Comparison of ENCODE assay signal across 8 cellular contexts in the genomic region with DNA sequence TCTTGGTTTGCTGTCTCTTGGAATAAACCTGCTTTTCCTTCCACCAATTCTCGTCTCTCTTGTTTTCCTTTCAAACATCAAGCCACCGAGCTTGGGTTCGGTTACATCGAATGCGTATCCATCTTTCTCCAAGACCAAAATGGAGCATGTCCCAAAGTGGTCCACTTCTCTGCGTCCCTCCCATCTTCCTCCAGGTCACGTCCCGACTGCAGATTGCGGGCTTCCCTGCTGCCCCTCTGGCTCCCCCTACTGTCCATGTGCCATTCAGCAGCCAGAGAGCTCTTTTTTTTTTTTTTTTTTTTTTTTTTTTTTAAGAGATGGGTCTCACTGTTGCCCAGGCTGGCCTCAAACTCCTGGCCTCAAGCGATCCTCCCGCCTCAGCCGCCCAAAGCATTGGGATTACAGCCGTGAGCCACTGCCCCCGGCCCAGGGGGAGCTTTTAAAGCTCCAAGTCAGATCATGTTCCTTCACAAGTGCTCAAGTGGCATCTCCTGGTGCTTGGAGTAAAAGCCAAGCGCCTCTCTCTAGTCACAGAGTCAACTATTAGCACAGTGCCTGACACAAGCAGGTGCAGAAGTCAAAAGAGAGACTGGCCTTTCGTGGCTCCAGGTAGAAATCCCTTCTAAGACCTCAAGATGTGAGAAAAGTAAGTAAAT. TPM values are rescaled to one million over a fixed set of nuclear protein-coding genes. Genes with fewer than 3 reads are reported as not detected.
DNase-seq lines count a peak whose midpoint lies in the region; ATAC-seq and TF ChIP-seq lines count a peak whose summit lies in the region.

No MANE protein-coding gene starts in this region.

- peak; percentile 85 for TF ChIP-seq RAD21 in IMR-90 (IDR thresholded peaks at IDR 0.05; ENCODE audit: low read length)

- H3K9me3 ChIP-seq in IMR-90 (ENCODE audit: control insufficient read depth, insufficient read depth, low read length) (no peaks in the 10 kb centered on the region), heart right ventricle (no peaks in the 10 kb centered on the region), gastrocnemius medialis (no peaks in the 10 kb centered on the region)

- in situ Hi-C loops in IMR-90 (cut with MboI; ENCODE audit: low sequenced_read_pairs), result loop anchor here (5.0 kb wide), 1 partner anchor 63 kb away; the partner anchor contains the start of gene OLFM2
- in situ Hi-C loops in gastrocnemius medialis (cut with MboI; ENCODE audit: low sequenced_read_pairs in 4 of 4), result loop anchor here in 1 of 4 donors (10.0 kb wide), 1 partner anchor 55 kb away; no protein-coding TSS in a partner anchor

- no peak overlapping the region for H3K23ac ChIP-seq in IMR-90 (ENCODE audit: low read depth, low read length)

- no peak overlapping the region for H3K56ac ChIP-seq in IMR-90 (ENCODE audit: extremely low read depth, insufficient read depth, low read length)

- WGBS in IMR-90 (ENCODE audit: extremely low coverage in 2 of 2, insufficient read length in 1 of 2), 2 experiments, result 9% methylated on average over 5 of the region's 16 CpGs; no CpG with 5 or more reads in 1 of the 2 experiments
- WGBS in heart right ventricle, 2 donors, result 12 to 15% methylated on average over 16 of the region's 16 CpGs

- no peak overlapping the region for H2BK120ac ChIP-seq in IMR-90 (ENCODE audit: low read depth, low read length)

- no peaks in the 10 kb centered on the region for H3K27me3 ChIP-seq in IMR-90 (ENCODE audit: control insufficient read depth, insufficient read depth, low read length)
- peaks cover 0 to 30% (median 10%) of the 10 kb centered on the region in 7 donors for H3K27me3 ChIP-seq in heart right ventricle
- H3K27me3 ChIP-seq in gastrocnemius medialis, result no peaks in the 10 kb centered on the region

- no peak overlapping the region for H2BK5ac ChIP-seq in IMR-90 (ENCODE audit: low read depth, low read length, poor library complexity, severe bottlenecking)

- peak overlapping the region; percentile 60 for H2AFZ ChIP-seq in IMR-90 (replicated peaks; ENCODE audit: low read length, poor library complexity)

- no peaks in the 10 kb centered on the region for H3K79me1 ChIP-seq in IMR-90 (ENCODE audit: low read depth in 1 of 2, low read length in 2 of 2)

- no peak overlapping the region for H3K4me3 Mint-ChIP-seq in activated naive CD4-positive, alpha-beta T cell treated with anti-CD3 and anti-CD28 coated beads, Interleukin-2, amount 50 U/mL, for 24 hours

- no peak overlapping the region for H3K14ac ChIP-seq in IMR-90 (replicated peaks; ENCODE audit: low read depth, low read length)

- H2AK9ac ChIP-seq in IMR-90 (replicated peaks; ENCODE audit: low read depth, low read length, poor library complexity), result peak overlapping the region; percentile 13

- H3K18ac ChIP-seq in IMR-90 (ENCODE audit: low read depth, low read length), result no peak overlapping the region

- peaks cover 5% of the 10 kb centered on the region; the same call in 1 of the 2 replicates for H3K9me1 ChIP-seq in IMR-90 (ENCODE audit: insufficient read depth, low read length)

- H3K27ac ChIP-seq in IMR-90 (ENCODE audit: insufficient read depth, low read length) (no peak overlapping the region), heart right ventricle (peak overlapping the region in 2 of 10 donors; percentile 33 to 44), gastrocnemius medialis (peak overlapping the region in 1 of 4 donors; percentile 14)

- H3K9ac ChIP-seq in IMR-90 (ENCODE audit: low read depth, low read length), result no peak overlapping the region

- peaks cover 6% of the 10 kb centered on the region for H3K4me1 Mint-ChIP-seq in activated naive CD4-positive, alpha-beta T cell treated with anti-CD3 and anti-CD28 coated beads, Interleukin-2, amount 50 U/mL, for 24 hours

- TF ChIP-seq POLR2A in IMR-90 (IDR thresholded peaks at IDR 0.05; ENCODE audit: low read depth, low read length) (no peak), gastrocnemius medialis (IDR thresholded peaks at IDR 0.05) (no peak)

- peaks cover 29% of the 10 kb centered on the region for H3K27me3 Mint-ChIP-seq in activated naive CD4-positive, alpha-beta T cell treated with anti-CD3 and anti-CD28 coated beads, Interleukin-2, amount 50 U/mL, for 24 hours

- TF ChIP-seq CTCF in IMR-90 (conservative IDR thresholded peaks at IDR 0.05; ENCODE audit: low read depth, low read length), result peak; percentile 89
- TF ChIP-seq CTCF in heart right ventricle (IDR thresholded peaks at IDR 0.05), result peak; percentile 32 to 76 (median 66)
- peak; percentile 9 to 60 (median 30) for TF ChIP-seq CTCF in gastrocnemius medialis (IDR thresholded peaks at IDR 0.05 in 4 of 5, conservative IDR thresholded peaks at IDR 0.05 in 1 of 5)

- H3K4me1 ChIP-seq in IMR-90 (ENCODE audit: control insufficient read depth, insufficient read depth, low read length) (0 out of 2 replicates have a peak, but pooled peaks cover 1% of the 10 kb centered on the region), heart right ventricle (peaks cover 0 to 28% (median 0%) of the 10 kb centered on the region in 9 donors), gastrocnemius medialis (no peaks in the 10 kb centered on the region)

- peak overlapping the region; percentile 45; the same call in 1 of the 2 replicates for H4K91ac ChIP-seq in IMR-90 (ENCODE audit: insufficient read depth, low read depth, low read length)

- H4K5ac ChIP-seq in IMR-90 (ENCODE audit: low read depth, low read length), result 0 out of 2 replicates have a peak overlapping the region, but pooled peaks have one; percentile 7

- H3K4ac ChIP-seq in IMR-90 (ENCODE audit: low read depth, low read length), result peak overlapping the region; percentile 53; the same call in 1 of the 2 replicates

- POLR2A ChIA-PET in IMR-90 (lab: Charles Lee; ENCODE audit: unreplicated experiment), result interaction anchor here (1.1 kb wide), 1 partner anchor 96 kb away, joined by 3 read pairs; no protein-coding TSS in a partner anchor

- H2AK5ac ChIP-seq in IMR-90 (ENCODE audit: low read depth, low read length), result peak overlapping the region; percentile 25; the same call in 1 of the 2 replicates

- peak overlapping the region; percentile 3; the same call in 1 of the 2 replicates for H3K4me2 ChIP-seq in IMR-90 (ENCODE audit: low read depth, low read length)

- no peaks in the 10 kb centered on the region for H4K20me1 ChIP-seq in IMR-90 (ENCODE audit: insufficient read depth, low read length)

- CTCF ChIA-PET in IMR-90 (lab: Yijun Ruan, JAX), result interaction anchor here (0.6 to 3.9 kb wide), 15 partner anchors 9 to 202 kb away, joined by 3 to 16 read pairs (median 4); partner anchors contain the start of gene COL5A3

- H3K4me3 ChIP-seq in IMR-90 (ENCODE audit: insufficient read depth, low read depth, low read length) (no peak overlapping the region), heart right ventricle (no peak overlapping the region), gastrocnemius medialis (no peak overlapping the region)

- no TSS peak for BruUV-seq in IMR-90 (replicated peaks; lab: Mats Ljungman, UMichigan)

- H2BK15ac ChIP-seq in IMR-90 (ENCODE audit: low read depth, low read length), result peak overlapping the region; percentile 2; the same call in 1 of the 3 replicates

- H3K36me3 Mint-ChIP-seq in activated naive CD4-positive, alpha-beta T cell treated with anti-CD3 and anti-CD28 coated beads, Interleukin-2, amount 50 U/mL, for 24 hours, result no peaks in the 10 kb centered on the region

- H3K36me3 ChIP-seq in IMR-90 (ENCODE audit: control insufficient read depth, insufficient read depth, low read length) (peaks cover 4% of the 10 kb centered on the region), heart right ventricle (peaks cover 0 to 58% (median 5%) of the 10 kb centered on the region in 9 donors), gastrocnemius medialis (no peaks in the 10 kb centered on the region)

- H3K9me3 Mint-ChIP-seq in activated naive CD4-positive, alpha-beta T cell treated with anti-CD3 and anti-CD28 coated beads, Interleukin-2, amount 50 U/mL, for 24 hours, result no peaks in the 10 kb centered on the region

- intact Hi-C loops in IMR-90 (cut with micrococcal nuclease) (loop anchor here (1.0 to 2.0 kb wide), 2 partner anchors 27 to 66 kb away; no protein-coding TSS in a partner anchor), heart right ventricle (cut with DNase I) (loop anchor here in 2 of 10 donors (2.0 to 10.0 kb wide), 2 partner anchors 55 to 69 kb away; no protein-coding TSS in a partner anchor), gastrocnemius medialis (cut with DNase I; ENCODE audit: low total_unique reads) (loop anchor here (2.0 kb wide), 1 partner anchor 65 kb away; no protein-coding TSS in a partner anchor)

- dilution Hi-C loops in IMR-90 (cut with HindIII; ENCODE audit: low sequenced_read_pairs, unreplicated experiment), result no loop called here

- peak; percentile 92 for ATAC-seq in IMR-90 (ENCODE audit: low read depth)
- peak in 2 of 8 donors; percentile 19 to 25 for ATAC-seq in heart right ventricle
- ATAC-seq in gastrocnemius medialis, result no peak
- ATAC-seq in GM21723 (IDR thresholded peaks at IDR 0.05; ENCODE audit: unreplicated experiment), result no peak
- ATAC-seq in HG03442 (IDR thresholded peaks at IDR 0.05; ENCODE audit: unreplicated experiment), result no peak

- H4K8ac ChIP-seq in IMR-90 (ENCODE audit: low read depth in 2 of 2, low read length in 2 of 2), result peak overlapping the region; percentile 9 to 68; a peak in 1 of 4 replicates

- peak overlapping the region; percentile 8 for H3K27ac Mint-ChIP-seq in activated naive CD4-positive, alpha-beta T cell treated with anti-CD3 and anti-CD28 coated beads, Interleukin-2, amount 50 U/mL, for 24 hours

- peak; percentile 11 for DNase-seq in DMS153 (lab: John Stamatoyannopoulos, UW)
- DNase-seq in IMR-90, result peak; percentile 70
- DNase-seq in SKM-1 treated with dmso at 0.1 percent for 144 hours (lab: John Stamatoyannopoulos, UW; ENCODE audit: unreplicated experiment), result peak; percentile 17
- peak; percentile 47 to 51 for DNase-seq in heart right ventricle
- peak; percentile 17 to 25 for DNase-seq in gastrocnemius medialis

- peak overlapping the region; percentile 45; the same call in 1 of the 2 replicates for H2BK20ac ChIP-seq in IMR-90 (ENCODE audit: low read depth, low read length)

TF ChIP-seq in IMR-90, 13 proteins besides CTCF, POLR2A, EP300 and RAD21 (continues in another document):
- peak; percentile 68 for TF ChIP-seq MAZ (IDR thresholded peaks at IDR 0.05; ENCODE audit: borderline replicate concordance, low read depth, low read length)
- TF ChIP-seq BHLHE40 (IDR thresholded peaks at IDR 0.05; ENCODE audit: low read depth, low read length), result 0 out of 2 replicates have a peak, but pooled peaks have one; percentile 5

RNA-seq across cellular contexts. Expression of gene COL5A3, which starts 10.0 kb away (rescaled TPM):
- 0.54 and 0.56 TPM in 2 replicates for total RNA-seq in IMR-90 (2012; rRNA removed)
- 1.5 TPM in 2 replicates for polyA plus RNA-seq in IMR-90 (2012; rRNA removed)
- 1.1 and 1.5 TPM in 2 replicates for polyA plus RNA-seq in IMR-90 (2012; cell fraction: cytosol; rRNA removed)
- polyA plus RNA-seq in IMR-90 (2012; cell fraction: nucleus; rRNA removed; ENCODE audit: low replicate concordance), result 5.1 TPM in 2 replicates
- total RNA-seq in heart right ventricle, result 10 to 100 TPM in 4 of 10 donors, 1 to 10 TPM in 6; 3.8 to 27.8 (median 6.1) TPM
- polyA plus RNA-seq in heart right ventricle, result 10 to 100 TPM; 18.2 to 35.6 TPM
- 1 to 10 TPM; 5.7 to 9.8 (median 6.6) TPM for total RNA-seq in gastrocnemius medialis

RNA-seq across cellular contexts. Expression of gene RDH8, which starts 13.0 kb away (rescaled TPM):
- total RNA-seq in IMR-90 (2012; rRNA removed) (0.18 TPM in 1 of 2 replicates, not detected in the other), heart right ventricle (not detected), gastrocnemius medialis (not detected)
- polyA plus RNA-seq in IMR-90 (2012; rRNA removed) (not detected in 2 replicates), heart right ventricle (not detected)
- not detected in 2 replicates for polyA plus RNA-seq in IMR-90 (2012; cell fraction: cytosol; rRNA removed)
- polyA plus RNA-seq in IMR-90 (2012; cell fraction: nucleus; rRNA removed; ENCODE audit: low replicate concordance), result 0.29 and 0.38 TPM in 2 replicates

Comparison
In these comparisons a context has a peak if more than half of its experiments do, and no peak if none do; other contexts are left out.
1. DNase-seq: peak in every context shown above with its lines; median percentile 70 in IMR-90; 49 in heart right ventricle; 21 in gastrocnemius medialis; 17 in SKM-1 treated with dmso at 0.1 percent for 144 hours; 11 in DMS153.
2. CTCF ChIP-seq: peak in every context shown above with its lines; median percentile 89 in IMR-90; 66 in heart right ventricle; 30 in gastrocnemius medialis.